ENCODE assay signal across 1 cellular context in the genomic region with DNA sequence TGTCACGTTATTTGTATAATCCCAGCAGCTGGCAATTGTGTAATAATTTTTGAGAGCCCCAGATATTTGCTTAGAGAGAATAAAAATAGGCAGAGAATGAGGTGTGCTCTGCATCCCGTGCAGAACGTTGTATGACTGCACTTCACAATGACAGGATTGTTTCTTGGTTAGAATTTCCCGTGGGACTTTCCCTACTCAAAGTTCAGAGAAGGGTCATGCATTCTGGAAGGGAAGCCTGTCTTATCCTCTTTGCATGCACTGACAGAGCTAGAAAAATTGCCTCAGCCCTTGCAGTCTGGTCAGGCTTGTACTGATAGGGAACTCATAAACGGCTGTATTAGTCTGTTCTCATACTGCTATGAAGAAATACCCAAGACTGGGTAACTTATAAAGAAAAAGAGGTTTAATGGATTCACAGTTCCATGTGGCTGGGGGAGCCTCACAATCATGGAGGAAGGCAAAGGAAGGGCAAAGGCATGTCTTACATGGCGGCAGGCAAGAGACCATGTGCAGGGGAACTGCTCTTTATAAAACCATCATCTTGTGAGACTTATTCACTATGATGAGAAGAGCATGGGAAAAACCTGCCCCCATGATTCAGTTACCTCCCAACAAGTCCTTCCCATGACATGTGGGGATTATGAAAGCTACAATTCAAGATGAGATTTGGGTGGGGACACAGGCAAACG.
TF ChIP-seq lines count a peak whose summit lies in the region.

No MANE protein-coding gene starts in this region.

TF ChIP-seq in GM12878, 131 proteins besides CTCF, POLR2A, EP300 and RAD21 (continued from another document and continues in another):
- TF ChIP-seq, protein P1, sequence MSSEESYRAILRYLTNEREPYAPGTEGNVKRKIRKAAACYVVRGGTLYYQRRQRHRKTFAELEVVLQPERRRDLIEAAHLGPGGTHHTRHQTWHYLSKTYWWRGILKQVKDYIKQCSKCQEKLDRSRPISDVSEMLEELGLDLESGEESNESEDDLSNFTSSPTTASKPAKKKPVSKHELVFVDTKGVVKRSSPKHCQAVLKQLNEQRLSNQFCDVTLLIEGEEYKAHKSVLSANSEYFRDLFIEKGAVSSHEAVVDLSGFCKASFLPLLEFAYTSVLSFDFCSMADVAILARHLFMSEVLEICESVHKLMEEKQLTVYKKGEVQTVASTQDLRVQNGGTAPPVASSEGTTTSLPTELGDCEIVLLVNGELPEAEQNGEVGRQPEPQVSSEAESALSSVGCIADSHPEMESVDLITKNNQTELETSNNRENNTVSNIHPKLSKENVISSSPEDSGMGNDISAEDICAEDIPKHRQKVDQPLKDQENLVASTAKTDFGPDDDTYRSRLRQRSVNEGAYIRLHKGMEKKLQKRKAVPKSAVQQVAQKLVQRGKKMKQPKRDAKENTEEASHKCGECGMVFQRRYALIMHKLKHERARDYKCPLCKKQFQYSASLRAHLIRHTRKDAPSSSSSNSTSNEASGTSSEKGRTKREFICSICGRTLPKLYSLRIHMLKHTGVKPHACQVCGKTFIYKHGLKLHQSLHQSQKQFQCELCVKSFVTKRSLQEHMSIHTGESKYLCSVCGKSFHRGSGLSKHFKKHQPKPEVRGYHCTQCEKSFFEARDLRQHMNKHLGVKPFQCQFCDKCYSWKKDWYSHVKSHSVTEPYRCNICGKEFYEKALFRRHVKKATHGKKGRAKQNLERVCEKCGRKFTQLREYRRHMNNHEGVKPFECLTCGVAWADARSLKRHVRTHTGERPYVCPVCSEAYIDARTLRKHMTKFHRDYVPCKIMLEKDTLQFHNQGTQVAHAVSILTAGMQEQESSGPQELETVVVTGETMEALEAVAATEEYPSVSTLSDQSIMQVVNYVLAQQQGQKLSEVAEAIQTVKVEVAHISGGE (CRISPR knock-in tag; IDR thresholded peaks at IDR 0.05): no peak
- TF ChIP-seq TBL1XR1 (IDR thresholded peaks at IDR 0.05; ENCODE audit: low read depth, low read length) (no peak), MXI1 (IDR thresholded peaks at IDR 0.05; ENCODE audit: low read depth, low read length) (no peak; the same call in 1 of the 2 replicates), SREBF1 (IDR thresholded peaks at IDR 0.05; ENCODE audit: low read length) (no peak), MTA2 (IDR thresholded peaks at IDR 0.05; ENCODE audit: low read depth) (peak; percentile 67; the same call in 1 of the 2 replicates), BMI1 (IDR thresholded peaks at IDR 0.05; ENCODE audit: borderline replicate concordance) (no peak), IKZF2 (IDR thresholded peaks at IDR 0.05) (peak; percentile 62 to 74; a peak in 3 of 4 replicates), CEBPB (IDR thresholded peaks at IDR 0.05; ENCODE audit: borderline replicate concordance in 1 of 2, low read depth in 2 of 2, low read length in 2 of 2) (peak; percentile 27 to 42; a peak in 2 of 4 replicates), ZZZ3 (IDR thresholded peaks at IDR 0.05; ENCODE audit: control insufficient read depth, insufficient read length, low read depth) (no peak), LARP7 (IDR thresholded peaks at IDR 0.05) (no peak), CBX5 (IDR thresholded peaks at IDR 0.05; ENCODE audit: low read depth) (peak; percentile 87), IKZF1 (conservative IDR thresholded peaks at IDR 0.05) (peak; percentile 74), BHLHE40 (IDR thresholded peaks at IDR 0.05; ENCODE audit: borderline replicate concordance in 1 of 2, low read depth in 2 of 2, low read length in 1 of 2) (peak; percentile 96 to 97), TCF3 (IDR thresholded peaks at IDR 0.05; ENCODE audit: borderline replicate concordance, insufficient read depth, low read depth, low read length) (0 out of 2 replicates have a peak, but pooled peaks have one; percentile 43), HCFC1 (IDR thresholded peaks at IDR 0.05; ENCODE audit: low read length) (no peak), POU2F2 (IDR thresholded peaks at IDR 0.05; ENCODE audit: borderline replicate concordance, low read depth, low read length) (0 out of 3 replicates have a peak, but pooled peaks have one; percentile 55), BRCA1 (IDR thresholded peaks at IDR 0.05; ENCODE audit: low read depth, low read length) (no peak), ZNF24 (IDR thresholded peaks at IDR 0.05) (no peak), HDGF (IDR thresholded peaks at IDR 0.05) (no peak), STAT1 (conservative IDR thresholded peaks at IDR 0.05) (no peak), ZSCAN29 (IDR thresholded peaks at IDR 0.05) (no peak), MEF2A (IDR thresholded peaks at IDR 0.05; ENCODE audit: insufficient read depth, low read depth, low read length) (peak; percentile 85; the same call in 1 of the 2 replicates), DPF2 (IDR thresholded peaks at IDR 0.05) (no peak), WRNIP1 (IDR thresholded peaks at IDR 0.05; ENCODE audit: borderline replicate concordance, low read depth, low read length) (no peak), NBN (IDR thresholded peaks at IDR 0.05) (peak; percentile 71; the same call in 1 of the 2 replicates), NRF1 (conservative IDR thresholded peaks at IDR 0.05; ENCODE audit: low read depth, low read length) (no peak), SMAD1 (IDR thresholded peaks at IDR 0.05; ENCODE audit: low read depth, partially characterized antibody) (no peak), PAX8 (IDR thresholded peaks at IDR 0.05) (no peak), RB1 (IDR thresholded peaks at IDR 0.05; ENCODE audit: borderline replicate concordance) (no peak), EED (IDR thresholded peaks at IDR 0.05; ENCODE audit: low read depth) (peak; percentile 83)
- TF ChIP-seq, protein P2, sequence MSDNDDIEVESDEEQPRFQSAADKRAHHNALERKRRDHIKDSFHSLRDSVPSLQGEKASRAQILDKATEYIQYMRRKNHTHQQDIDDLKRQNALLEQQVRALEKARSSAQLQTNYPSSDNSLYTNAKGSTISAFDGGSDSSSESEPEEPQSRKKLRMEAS (IDR thresholded peaks at IDR 0.05; ENCODE audit: low read depth, low read length): no peak
- TF ChIP-seq, protein P3, sequence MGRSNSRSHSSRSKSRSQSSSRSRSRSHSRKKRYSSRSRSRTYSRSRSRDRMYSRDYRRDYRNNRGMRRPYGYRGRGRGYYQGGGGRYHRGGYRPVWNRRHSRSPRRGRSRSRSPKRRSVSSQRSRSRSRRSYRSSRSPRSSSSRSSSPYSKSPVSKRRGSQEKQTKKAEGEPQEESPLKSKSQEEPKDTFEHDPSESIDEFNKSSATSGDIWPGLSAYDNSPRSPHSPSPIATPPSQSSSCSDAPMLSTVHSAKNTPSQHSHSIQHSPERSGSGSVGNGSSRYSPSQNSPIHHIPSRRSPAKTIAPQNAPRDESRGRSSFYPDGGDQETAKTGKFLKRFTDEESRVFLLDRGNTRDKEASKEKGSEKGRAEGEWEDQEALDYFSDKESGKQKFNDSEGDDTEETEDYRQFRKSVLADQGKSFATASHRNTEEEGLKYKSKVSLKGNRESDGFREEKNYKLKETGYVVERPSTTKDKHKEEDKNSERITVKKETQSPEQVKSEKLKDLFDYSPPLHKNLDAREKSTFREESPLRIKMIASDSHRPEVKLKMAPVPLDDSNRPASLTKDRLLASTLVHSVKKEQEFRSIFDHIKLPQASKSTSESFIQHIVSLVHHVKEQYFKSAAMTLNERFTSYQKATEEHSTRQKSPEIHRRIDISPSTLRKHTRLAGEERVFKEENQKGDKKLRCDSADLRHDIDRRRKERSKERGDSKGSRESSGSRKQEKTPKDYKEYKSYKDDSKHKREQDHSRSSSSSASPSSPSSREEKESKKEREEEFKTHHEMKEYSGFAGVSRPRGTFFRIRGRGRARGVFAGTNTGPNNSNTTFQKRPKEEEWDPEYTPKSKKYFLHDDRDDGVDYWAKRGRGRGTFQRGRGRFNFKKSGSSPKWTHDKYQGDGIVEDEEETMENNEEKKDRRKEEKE (IDR thresholded peaks at IDR 0.05): no peak
- TF ChIP-seq, protein P4, sequence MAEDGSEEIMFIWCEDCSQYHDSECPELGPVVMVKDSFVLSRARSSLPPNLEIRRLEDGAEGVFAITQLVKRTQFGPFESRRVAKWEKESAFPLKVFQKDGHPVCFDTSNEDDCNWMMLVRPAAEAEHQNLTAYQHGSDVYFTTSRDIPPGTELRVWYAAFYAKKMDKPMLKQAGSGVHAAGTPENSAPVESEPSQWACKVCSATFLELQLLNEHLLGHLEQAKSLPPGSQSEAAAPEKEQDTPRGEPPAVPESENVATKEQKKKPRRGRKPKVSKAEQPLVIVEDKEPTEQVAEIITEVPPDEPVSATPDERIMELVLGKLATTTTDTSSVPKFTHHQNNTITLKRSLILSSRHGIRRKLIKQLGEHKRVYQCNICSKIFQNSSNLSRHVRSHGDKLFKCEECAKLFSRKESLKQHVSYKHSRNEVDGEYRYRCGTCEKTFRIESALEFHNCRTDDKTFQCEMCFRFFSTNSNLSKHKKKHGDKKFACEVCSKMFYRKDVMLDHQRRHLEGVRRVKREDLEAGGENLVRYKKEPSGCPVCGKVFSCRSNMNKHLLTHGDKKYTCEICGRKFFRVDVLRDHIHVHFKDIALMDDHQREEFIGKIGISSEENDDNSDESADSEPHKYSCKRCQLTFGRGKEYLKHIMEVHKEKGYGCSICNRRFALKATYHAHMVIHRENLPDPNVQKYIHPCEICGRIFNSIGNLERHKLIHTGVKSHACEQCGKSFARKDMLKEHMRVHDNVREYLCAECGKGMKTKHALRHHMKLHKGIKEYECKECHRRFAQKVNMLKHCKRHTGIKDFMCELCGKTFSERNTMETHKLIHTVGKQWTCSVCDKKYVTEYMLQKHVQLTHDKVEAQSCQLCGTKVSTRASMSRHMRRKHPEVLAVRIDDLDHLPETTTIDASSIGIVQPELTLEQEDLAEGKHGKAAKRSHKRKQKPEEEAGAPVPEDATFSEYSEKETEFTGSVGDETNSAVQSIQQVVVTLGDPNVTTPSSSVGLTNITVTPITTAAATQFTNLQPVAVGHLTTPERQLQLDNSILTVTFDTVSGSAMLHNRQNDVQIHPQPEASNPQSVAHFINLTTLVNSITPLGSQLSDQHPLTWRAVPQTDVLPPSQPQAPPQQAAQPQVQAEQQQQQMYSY (CRISPR knock-in tag; IDR thresholded peaks at IDR 0.05): no peak
- TF ChIP-seq, protein P5, sequence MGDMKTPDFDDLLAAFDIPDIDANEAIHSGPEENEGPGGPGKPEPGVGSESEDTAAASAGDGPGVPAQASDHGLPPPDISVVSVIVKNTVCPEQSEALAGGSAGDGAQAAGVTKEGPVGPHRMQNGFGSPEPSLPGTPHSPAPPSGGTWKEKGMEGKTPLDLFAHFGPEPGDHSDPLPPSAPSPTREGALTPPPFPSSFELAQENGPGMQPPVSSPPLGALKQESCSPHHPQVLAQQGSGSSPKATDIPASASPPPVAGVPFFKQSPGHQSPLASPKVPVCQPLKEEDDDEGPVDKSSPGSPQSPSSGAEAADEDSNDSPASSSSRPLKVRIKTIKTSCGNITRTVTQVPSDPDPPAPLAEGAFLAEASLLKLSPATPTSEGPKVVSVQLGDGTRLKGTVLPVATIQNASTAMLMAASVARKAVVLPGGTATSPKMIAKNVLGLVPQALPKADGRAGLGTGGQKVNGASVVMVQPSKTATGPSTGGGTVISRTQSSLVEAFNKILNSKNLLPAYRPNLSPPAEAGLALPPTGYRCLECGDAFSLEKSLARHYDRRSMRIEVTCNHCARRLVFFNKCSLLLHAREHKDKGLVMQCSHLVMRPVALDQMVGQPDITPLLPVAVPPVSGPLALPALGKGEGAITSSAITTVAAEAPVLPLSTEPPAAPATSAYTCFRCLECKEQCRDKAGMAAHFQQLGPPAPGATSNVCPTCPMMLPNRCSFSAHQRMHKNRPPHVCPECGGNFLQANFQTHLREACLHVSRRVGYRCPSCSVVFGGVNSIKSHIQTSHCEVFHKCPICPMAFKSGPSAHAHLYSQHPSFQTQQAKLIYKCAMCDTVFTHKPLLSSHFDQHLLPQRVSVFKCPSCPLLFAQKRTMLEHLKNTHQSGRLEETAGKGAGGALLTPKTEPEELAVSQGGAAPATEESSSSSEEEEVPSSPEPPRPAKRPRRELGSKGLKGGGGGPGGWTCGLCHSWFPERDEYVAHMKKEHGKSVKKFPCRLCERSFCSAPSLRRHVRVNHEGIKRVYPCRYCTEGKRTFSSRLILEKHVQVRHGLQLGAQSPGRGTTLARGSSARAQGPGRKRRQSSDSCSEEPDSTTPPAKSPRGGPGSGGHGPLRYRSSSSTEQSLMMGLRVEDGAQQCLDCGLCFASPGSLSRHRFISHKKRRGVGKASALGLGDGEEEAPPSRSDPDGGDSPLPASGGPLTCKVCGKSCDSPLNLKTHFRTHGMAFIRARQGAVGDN (IDR thresholded peaks at IDR 0.05): no peak
- TF ChIP-seq, protein P6, sequence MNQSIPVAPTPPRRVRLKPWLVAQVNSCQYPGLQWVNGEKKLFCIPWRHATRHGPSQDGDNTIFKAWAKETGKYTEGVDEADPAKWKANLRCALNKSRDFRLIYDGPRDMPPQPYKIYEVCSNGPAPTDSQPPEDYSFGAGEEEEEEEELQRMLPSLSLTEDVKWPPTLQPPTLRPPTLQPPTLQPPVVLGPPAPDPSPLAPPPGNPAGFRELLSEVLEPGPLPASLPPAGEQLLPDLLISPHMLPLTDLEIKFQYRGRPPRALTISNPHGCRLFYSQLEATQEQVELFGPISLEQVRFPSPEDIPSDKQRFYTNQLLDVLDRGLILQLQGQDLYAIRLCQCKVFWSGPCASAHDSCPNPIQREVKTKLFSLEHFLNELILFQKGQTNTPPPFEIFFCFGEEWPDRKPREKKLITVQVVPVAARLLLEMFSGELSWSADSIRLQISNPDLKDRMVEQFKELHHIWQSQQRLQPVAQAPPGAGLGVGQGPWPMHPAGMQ (IDR thresholded peaks at IDR 0.05; ENCODE audit: borderline replicate concordance): no peak
- TF ChIP-seq, protein P7, sequence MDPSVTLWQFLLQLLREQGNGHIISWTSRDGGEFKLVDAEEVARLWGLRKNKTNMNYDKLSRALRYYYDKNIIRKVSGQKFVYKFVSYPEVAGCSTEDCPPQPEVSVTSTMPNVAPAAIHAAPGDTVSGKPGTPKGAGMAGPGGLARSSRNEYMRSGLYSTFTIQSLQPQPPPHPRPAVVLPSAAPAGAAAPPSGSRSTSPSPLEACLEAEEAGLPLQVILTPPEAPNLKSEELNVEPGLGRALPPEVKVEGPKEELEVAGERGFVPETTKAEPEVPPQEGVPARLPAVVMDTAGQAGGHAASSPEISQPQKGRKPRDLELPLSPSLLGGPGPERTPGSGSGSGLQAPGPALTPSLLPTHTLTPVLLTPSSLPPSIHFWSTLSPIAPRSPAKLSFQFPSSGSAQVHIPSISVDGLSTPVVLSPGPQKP (IDR thresholded peaks at IDR 0.05; ENCODE audit: low read depth, low read length): no peak
- TF ChIP-seq, protein P8, sequence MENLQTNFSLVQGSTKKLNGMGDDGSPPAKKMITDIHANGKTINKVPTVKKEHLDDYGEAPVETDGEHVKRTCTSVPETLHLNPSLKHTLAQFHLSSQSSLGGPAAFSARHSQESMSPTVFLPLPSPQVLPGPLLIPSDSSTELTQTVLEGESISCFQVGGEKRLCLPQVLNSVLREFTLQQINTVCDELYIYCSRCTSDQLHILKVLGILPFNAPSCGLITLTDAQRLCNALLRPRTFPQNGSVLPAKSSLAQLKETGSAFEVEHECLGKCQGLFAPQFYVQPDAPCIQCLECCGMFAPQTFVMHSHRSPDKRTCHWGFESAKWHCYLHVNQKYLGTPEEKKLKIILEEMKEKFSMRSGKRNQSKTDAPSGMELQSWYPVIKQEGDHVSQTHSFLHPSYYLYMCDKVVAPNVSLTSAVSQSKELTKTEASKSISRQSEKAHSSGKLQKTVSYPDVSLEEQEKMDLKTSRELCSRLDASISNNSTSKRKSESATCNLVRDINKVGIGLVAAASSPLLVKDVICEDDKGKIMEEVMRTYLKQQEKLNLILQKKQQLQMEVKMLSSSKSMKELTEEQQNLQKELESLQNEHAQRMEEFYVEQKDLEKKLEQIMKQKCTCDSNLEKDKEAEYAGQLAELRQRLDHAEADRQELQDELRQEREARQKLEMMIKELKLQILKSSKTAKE (IDR thresholded peaks at IDR 0.05; ENCODE audit: low read depth, poor library complexity, severe bottlenecking): peak; percentile 74
